ENCODE assay signal across 1 cellular context in the genomic region with DNA sequence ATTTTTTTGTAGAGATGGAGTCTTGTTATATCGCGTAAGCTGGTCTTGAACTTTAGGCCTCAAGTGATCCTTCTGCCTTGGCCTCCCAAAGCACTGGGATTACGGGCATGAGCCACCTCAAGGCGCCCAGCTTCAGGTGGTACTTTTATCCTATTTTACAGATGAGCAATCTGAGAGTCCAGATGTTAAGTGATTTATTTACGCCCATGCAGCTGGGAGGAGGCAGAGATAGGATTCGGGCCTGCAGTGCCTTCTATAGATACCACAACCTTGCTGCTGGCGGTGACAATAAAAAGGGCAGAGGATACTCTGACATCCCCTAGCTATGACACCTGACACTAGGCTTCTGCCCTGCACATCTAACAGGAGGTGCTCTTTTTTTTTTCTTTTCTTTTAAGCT.
TF ChIP-seq lines count a peak whose summit lies in the region.

No MANE protein-coding gene starts in this region.

TF ChIP-seq in K562, 482 proteins besides CTCF, POLR2A, EP300 and RAD21:
- TF ChIP-seq NFIC (IDR thresholded peaks at IDR 0.05) = peak; percentile 19; the same call in 1 of the 2 replicates
- peak; percentile 43; the same call in 1 of the 2 replicates for TF ChIP-seq POLR2AphosphoS5 (IDR thresholded peaks at IDR 0.05; ENCODE audit: control insufficient read depth, insufficient read depth, low read depth, low read length)
- no peak for TF ChIP-seq HDAC3 (IDR thresholded peaks at IDR 0.05; ENCODE audit: borderline replicate concordance, partially characterized antibody)
- TF ChIP-seq, protein P1, sequence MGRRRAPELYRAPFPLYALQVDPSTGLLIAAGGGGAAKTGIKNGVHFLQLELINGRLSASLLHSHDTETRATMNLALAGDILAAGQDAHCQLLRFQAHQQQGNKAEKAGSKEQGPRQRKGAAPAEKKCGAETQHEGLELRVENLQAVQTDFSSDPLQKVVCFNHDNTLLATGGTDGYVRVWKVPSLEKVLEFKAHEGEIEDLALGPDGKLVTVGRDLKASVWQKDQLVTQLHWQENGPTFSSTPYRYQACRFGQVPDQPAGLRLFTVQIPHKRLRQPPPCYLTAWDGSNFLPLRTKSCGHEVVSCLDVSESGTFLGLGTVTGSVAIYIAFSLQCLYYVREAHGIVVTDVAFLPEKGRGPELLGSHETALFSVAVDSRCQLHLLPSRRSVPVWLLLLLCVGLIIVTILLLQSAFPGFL (CRISPR knock-in tag; IDR thresholded peaks at IDR 0.05) = no peak
- peak; percentile 74 for TF ChIP-seq TEAD4 (IDR thresholded peaks at IDR 0.05; ENCODE audit: low read length)
- no peak for TF ChIP-seq TEAD4 (CRISPR knock-in tag; IDR thresholded peaks at IDR 0.05; ENCODE audit: borderline replicate concordance)
- peak; percentile 39; the same call in 1 of the 2 replicates for TF ChIP-seq TCF3 (CRISPR knock-in tag; IDR thresholded peaks at IDR 0.05)
- no peak for TF ChIP-seq HDAC6 (IDR thresholded peaks at IDR 0.05; ENCODE audit: low read depth, low read length)
- TF ChIP-seq TAL1 (IDR thresholded peaks at IDR 0.05) = peak; percentile 52; the same call in 1 of the 2 replicates
- peak; percentile 71 for TF ChIP-seq CBFA2T2 (conservative IDR thresholded peaks at IDR 0.05)
- TF ChIP-seq CBFA2T3 (IDR thresholded peaks at IDR 0.05) = peak; percentile 81
- TF ChIP-seq HMBOX1 (IDR thresholded peaks at IDR 0.05) = no peak
- TF ChIP-seq NCOR1 (IDR thresholded peaks at IDR 0.05) = peak; percentile 10; the same call in 1 of the 2 replicates
- TF ChIP-seq SIN3B (IDR thresholded peaks at IDR 0.05; ENCODE audit: low read depth) = no peak
